Comparison of ENCODE assay signal across 8 cellular contexts in the genomic region with DNA sequence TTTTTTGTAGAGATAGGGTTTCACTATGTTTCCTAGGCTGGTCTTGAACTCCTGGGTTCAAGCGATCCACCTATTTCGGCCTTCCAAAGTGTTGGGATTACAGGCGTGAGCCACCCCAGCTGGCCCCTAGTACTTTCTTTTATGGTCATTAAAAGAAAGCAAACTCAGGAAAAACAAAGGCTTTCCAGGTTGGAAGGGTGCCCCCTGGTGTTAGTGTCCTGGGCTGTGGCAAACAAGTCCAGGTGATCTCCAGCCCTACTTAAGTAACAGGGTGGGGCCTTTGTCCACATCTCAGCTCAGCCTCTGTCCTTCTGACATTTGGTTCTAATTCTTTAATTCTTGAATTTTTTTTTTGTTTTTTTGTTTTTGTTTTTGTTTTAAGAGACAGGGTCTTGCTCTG. TPM values are rescaled to one million over a fixed set of nuclear protein-coding genes. Genes with fewer than 3 reads are reported as not detected.
DNase-seq lines count a peak whose midpoint lies in the region; ATAC-seq and TF ChIP-seq lines count a peak whose summit lies in the region.

No MANE protein-coding gene starts in this region.

- H3K4me1 Mint-ChIP-seq in activated T-helper 1 cell treated with anti-CD3 and anti-CD28 coated beads, Interleukin-12 subunit alpha, Interleukin-12 subunit beta, Interleukin-2, Interleukin-4 antibody, amounts not matched to agents 30 ng/mL and 10 ng/mL and 1 ng/mL, durations not matched to agents 14 hours and 24 hours and 36 hours (ENCODE audit: low read depth), result peaks cover 51% of the 10 kb centered on the region
- peaks cover 73% of the 10 kb centered on the region for H3K4me1 Mint-ChIP-seq in nephron

- no peaks in the 10 kb centered on the region for H3K9me3 Mint-ChIP-seq in activated T-helper 1 cell treated with anti-CD3 and anti-CD28 coated beads, Interleukin-12 subunit alpha, Interleukin-12 subunit beta, Interleukin-2, Interleukin-4 antibody, amounts not matched to agents 30 ng/mL and 10 ng/mL and 1 ng/mL, durations not matched to agents 14 hours and 24 hours and 36 hours
- H3K9me3 Mint-ChIP-seq in nephron, result no peaks in the 10 kb centered on the region

- H3K4me1 ChIP-seq in OCI-LY7 (ENCODE audit: insufficient read depth, low read length, poor library complexity, severe bottlenecking), result no peaks in the 10 kb centered on the region
- peaks cover 16% of the 10 kb centered on the region for H3K4me1 ChIP-seq in mammary epithelial cell (ENCODE audit: insufficient read depth, low read length)

- peaks cover 24% of the 10 kb centered on the region for H3K36me3 Mint-ChIP-seq in activated T-helper 1 cell treated with anti-CD3 and anti-CD28 coated beads, Interleukin-12 subunit alpha, Interleukin-12 subunit beta, Interleukin-2, Interleukin-4 antibody, amounts not matched to agents 30 ng/mL and 10 ng/mL and 1 ng/mL, durations not matched to agents 14 hours and 24 hours and 36 hours (ENCODE audit: low read depth)
- peaks cover 26% of the 10 kb centered on the region for H3K36me3 Mint-ChIP-seq in nephron (ENCODE audit: low read depth)

- no peak overlapping the region for H2AFZ ChIP-seq in OCI-LY7 (ENCODE audit: low read length)
- H2AFZ ChIP-seq in mammary epithelial cell (ENCODE audit: low read depth, low read length), result no peak overlapping the region

- no peaks in the 10 kb centered on the region for H3K27me3 Mint-ChIP-seq in activated T-helper 1 cell treated with anti-CD3 and anti-CD28 coated beads, Interleukin-12 subunit alpha, Interleukin-12 subunit beta, Interleukin-2, Interleukin-4 antibody, amounts not matched to agents 30 ng/mL and 10 ng/mL and 1 ng/mL, durations not matched to agents 14 hours and 24 hours and 36 hours (ENCODE audit: insufficient read depth)
- peaks cover 4% of the 10 kb centered on the region for H3K27me3 Mint-ChIP-seq in nephron (ENCODE audit: low read depth)

- no peaks in the 10 kb centered on the region for H3K79me2 ChIP-seq in OCI-LY7 (ENCODE audit: insufficient read depth, low read depth, low read length)
- no peaks in the 10 kb centered on the region for H3K79me2 ChIP-seq in mammary epithelial cell (ENCODE audit: insufficient read depth, low read length)

- H3K4me2 ChIP-seq in OCI-LY7 (ENCODE audit: low read length), result no peak overlapping the region
- H3K4me2 ChIP-seq in mammary epithelial cell (ENCODE audit: insufficient read depth, low read depth, low read length), result no peak overlapping the region

- in situ Hi-C loops in mammary epithelial cell (cut with MboI; ENCODE audit: low sequenced_read_pairs in 2 of 2), result no loop called here

- H3K27ac Mint-ChIP-seq in activated T-helper 1 cell treated with anti-CD3 and anti-CD28 coated beads, Interleukin-12 subunit alpha, Interleukin-12 subunit beta, Interleukin-2, Interleukin-4 antibody, amounts not matched to agents 30 ng/mL and 10 ng/mL and 1 ng/mL, durations not matched to agents 14 hours and 24 hours and 36 hours, result no peak overlapping the region
- H3K27ac Mint-ChIP-seq in nephron, result peak overlapping the region in 1 of 3 experiments; percentile 76

- H3K27ac ChIP-seq in OCI-LY7 (ENCODE audit: low read depth, low read length, poor library complexity, severe bottlenecking) (no peak overlapping the region), mammary epithelial cell (ENCODE audit: insufficient read depth, low read depth, low read length) (no peak overlapping the region)

- no peaks in the 10 kb centered on the region for H3K36me3 ChIP-seq in OCI-LY7 (ENCODE audit: insufficient read depth, low read length)
- no peaks in the 10 kb centered on the region for H3K36me3 ChIP-seq in mammary epithelial cell (ENCODE audit: insufficient read depth, low read length)

- H3K9me3 ChIP-seq in OCI-LY7 (ENCODE audit: low read length) (no peaks in the 10 kb centered on the region), mammary epithelial cell (replicated peaks; ENCODE audit: insufficient read depth, low read length) (no peaks in the 10 kb centered on the region)

- ATAC-seq in GM21423 (IDR thresholded peaks at IDR 0.05; ENCODE audit: unreplicated experiment) (no peak), HG03442 (IDR thresholded peaks at IDR 0.05; ENCODE audit: unreplicated experiment) (no peak)

- DNase-seq in activated T-helper 1 cell treated with Interleukin-2 at 50 U/mL for 16 hours (ENCODE audit: low read depth) (peak; percentile 12), OCI-LY7 (ENCODE audit: low spot score) (peak; percentile 55), mammary epithelial cell (peak; percentile 39), NCI-H2081 treated with DMSO at 0.1 percent for 48 hours (lab: John Stamatoyannopoulos, UW) (no peak)
- no peak for DNase-seq in activated T-helper 1 cell treated with anti-CD3 and anti-CD28 coated beads, Interleukin-12 subunit alpha, Interleukin-12 subunit beta, Interleukin-2, Interleukin-4 antibody, amounts not matched to agents 30 ng/mL and 10 ng/mL and 1 ng/mL, durations not matched to agents 14 hours and 24 hours and 36 hours (ENCODE audit: low spot score)

- BruUV-seq in OCI-LY7 (replicated peaks; lab: Mats Ljungman, UMichigan) (no TSS peak), mammary epithelial cell (replicated peaks; lab: Mats Ljungman, UMichigan) (no TSS peak)

- dilution Hi-C loops in mammary epithelial cell (cut with HindIII; ENCODE audit: low sequenced_read_pairs), result no loop called here

- intact Hi-C loops in activated T-helper 1 cell treated with anti-CD3 and anti-CD28 coated beads, Interleukin-12 subunit alpha, Interleukin-12 subunit beta, Interleukin-2, Interleukin-4 antibody, amounts not matched to agents 30 ng/mL and 10 ng/mL and 1 ng/mL, durations not matched to agents 14 hours and 24 hours and 36 hours (cut with micrococcal nuclease), result no loop called here
- intact Hi-C loops in OCI-LY7 (cut with micrococcal nuclease; ENCODE audit: unreplicated experiment), result no loop called here
- intact Hi-C loops in mammary epithelial cell (cut with micrococcal nuclease), result loop anchor here (2.0 kb wide), 1 partner anchor 21 kb away; no protein-coding TSS in a partner anchor

- H3K9me2 ChIP-seq in OCI-LY7 (ENCODE audit: insufficient read depth, low read length), result no peaks in the 10 kb centered on the region

- no peak overlapping the region for H3K4me3 Mint-ChIP-seq in activated T-helper 1 cell treated with anti-CD3 and anti-CD28 coated beads, Interleukin-12 subunit alpha, Interleukin-12 subunit beta, Interleukin-2, Interleukin-4 antibody, amounts not matched to agents 30 ng/mL and 10 ng/mL and 1 ng/mL, durations not matched to agents 14 hours and 24 hours and 36 hours
- no peak overlapping the region for H3K4me3 Mint-ChIP-seq in nephron

- TF ChIP-seq CTCF in OCI-LY7 (conservative IDR thresholded peaks at IDR 0.05; ENCODE audit: low read length) (peak; percentile 80), mammary epithelial cell (conservative IDR thresholded peaks at IDR 0.05 in 1 of 2, IDR thresholded peaks at IDR 0.05 in 1 of 2; ENCODE audit: extremely low read depth in 1 of 2, insufficient read depth in 1 of 2, low read depth in 1 of 2, low read length in 2 of 2) (peak; percentile 62 to 67), nephron (IDR thresholded peaks at IDR 0.05; ENCODE audit: unreplicated experiment in 3 of 3) (peak in 2 of 3 experiments; percentile 37 to 50)

- WGBS in mammary epithelial cell (ENCODE audit: low coverage, missing lambda C conversion rate), result 98% methylated on average over 3 of the region's 3 CpGs

- no peaks in the 10 kb centered on the region for H3K27me3 ChIP-seq in mammary epithelial cell (ENCODE audit: insufficient read depth, low read length)

- CTCF ChIA-PET in OCI-LY7 (lab: Charles Lee; ENCODE audit: unreplicated experiment) (no interaction called here), mammary epithelial cell (lab: Charles Lee; ENCODE audit: low non-redundant PET) (interaction anchor here (0.6 kb wide), 2 partner anchors 10 to 92 kb away, joined by 4 to 5 read pairs; no protein-coding TSS in a partner anchor)

- H4K20me1 ChIP-seq in OCI-LY7 (ENCODE audit: insufficient read depth, low read length) (no peaks in the 10 kb centered on the region), mammary epithelial cell (ENCODE audit: insufficient read depth, low read length) (no peaks in the 10 kb centered on the region)

- H3K4me3 ChIP-seq in OCI-LY7 (ENCODE audit: low read depth, low read length, poor library complexity, severe bottlenecking) (no peak overlapping the region), mammary epithelial cell (replicated peaks in 1 of 3; ENCODE audit: insufficient read depth in 1 of 3, low read depth in 2 of 3, low read length in 3 of 3) (no peak overlapping the region)

- POLR2A ChIA-PET in OCI-LY7 (lab: Charles Lee), result interaction anchor here (0.5 kb wide), 1 partner anchor 117 kb away, joined by 4 read pairs; no protein-coding TSS in a partner anchor

- no peak overlapping the region for H3K9ac ChIP-seq in mammary epithelial cell (ENCODE audit: insufficient read depth, low read length)

RNA-seq across cellular contexts. Expression of a gene that starts 6.9 kb away (rescaled TPM):
- total RNA-seq in activated T-helper 1 cell treated with anti-CD3 and anti-CD28 coated beads, Interleukin-12 subunit alpha, Interleukin-12 subunit beta, Interleukin-2, Interleukin-4 antibody, amounts not matched to agents 30 ng/mL and 10 ng/mL and 1 ng/mL, durations not matched to agents 14 hours and 24 hours and 36 hours, result 83.9 and 84.3 TPM in 2 replicates
- not detected in 2 replicates for total RNA-seq in OCI-LY7 (2014; rRNA removed; shearing (Covaris generic))
- total RNA-seq in OCI-LY7 (2022), result not detected in 2 replicates
- 10 to 100 TPM; 13.0 to 34.5 TPM for total RNA-seq in mammary epithelial cell
- 28.5 TPM for polyA plus RNA-seq in mammary epithelial cell
- 62.7 TPM for polyA minus RNA-seq in mammary epithelial cell

RNA-seq across cellular contexts. Expression of a gene that starts 32.5 kb away (rescaled TPM):
- 161 and 174 TPM in 2 replicates for total RNA-seq in activated T-helper 1 cell treated with anti-CD3 and anti-CD28 coated beads, Interleukin-12 subunit alpha, Interleukin-12 subunit beta, Interleukin-2, Interleukin-4 antibody, amounts not matched to agents 30 ng/mL and 10 ng/mL and 1 ng/mL, durations not matched to agents 14 hours and 24 hours and 36 hours
- 293 and 303 TPM in 2 replicates for total RNA-seq in OCI-LY7 (2014; rRNA removed; shearing (Covaris generic))
- total RNA-seq in OCI-LY7 (2022), result 340 and 442 TPM in 2 replicates
- 10 to 100 TPM in 1 of 2 donors, 1 to 10 TPM in 1; 3.2 to 93.3 TPM for total RNA-seq in mammary epithelial cell
- 52.6 TPM for polyA plus RNA-seq in mammary epithelial cell
- polyA minus RNA-seq in mammary epithelial cell, result 32.4 TPM

RNA-seq across cellular contexts. Expression of a gene that starts 51.2 kb away (rescaled TPM):
- 14.5 and 15.5 TPM in 2 replicates for total RNA-seq in activated T-helper 1 cell treated with anti-CD3 and anti-CD28 coated beads, Interleukin-12 subunit alpha, Interleukin-12 subunit beta, Interleukin-2, Interleukin-4 antibody, amounts not matched to agents 30 ng/mL and 10 ng/mL and 1 ng/mL, durations not matched to agents 14 hours and 24 hours and 36 hours
- 0.18 and 0.22 TPM in 2 replicates for total RNA-seq in OCI-LY7 (2014; rRNA removed; shearing (Covaris generic))
- total RNA-seq in OCI-LY7 (2022), result 0.66 and 0.97 TPM in 2 replicates
- 100 to 1,000 TPM; 170 to 608 TPM for total RNA-seq in mammary epithelial cell
- 120 TPM for polyA plus RNA-seq in mammary epithelial cell
- 1,186 TPM for polyA minus RNA-seq in mammary epithelial cell

Comparison
In these comparisons a context has a peak if more than half of its experiments do, and no peak if none do; other contexts are left out.
1. DNase-seq: peak in activated T-helper 1 cell treated with Interleukin-2 at 50 U/mL for 16 hours (single experiment), OCI-LY7 (single experiment) and mammary epithelial cell (single experiment); none in activated T-helper 1 cell treated with anti-CD3 and anti-CD28 coated beads, Interleukin-12 subunit alpha, Interleukin-12 subunit beta, Interleukin-2, Interleukin-4 antibody, amounts not matched to agents 30 ng/mL and 10 ng/mL and 1 ng/mL, durations not matched to agents 14 hours and 24 hours and 36 hours (single experiment) and NCI-H2081 treated with DMSO at 0.1 percent for 48 hours (single experiment).
2. RNA of a gene that starts 6.9 kb away (total RNA-seq): 83.9 to 84.3 TPM in activated T-helper 1 cell treated with anti-CD3 and anti-CD28 coated beads, Interleukin-12 subunit alpha, Interleukin-12 subunit beta, Interleukin-2, Interleukin-4 antibody, amounts not matched to agents 30 ng/mL and 10 ng/mL and 1 ng/mL, durations not matched to agents 14 hours and 24 hours and 36 hours and 13.0 to 34.5 TPM in mammary epithelial cell; not detected in OCI-LY7; every median in the first group is over 10 times any median in the second.
3. RNA of a gene that starts 51.2 kb away (total RNA-seq): 170 to 608 TPM in mammary epithelial cell; 14.5 to 15.5 TPM in activated T-helper 1 cell treated with anti-CD3 and anti-CD28 coated beads, Interleukin-12 subunit alpha, Interleukin-12 subunit beta, Interleukin-2, Interleukin-4 antibody, amounts not matched to agents 30 ng/mL and 10 ng/mL and 1 ng/mL, durations not matched to agents 14 hours and 24 hours and 36 hours and 0.18 to 0.97 TPM in OCI-LY7; every median in the first group is over 10 times any median in the second.
4. Peak in every context shown above with its lines, with median percentiles within 50 percentile points of each other: CTCF ChIP-seq.